ENCODE assay signal across 21 cellular contexts in the genomic region with DNA sequence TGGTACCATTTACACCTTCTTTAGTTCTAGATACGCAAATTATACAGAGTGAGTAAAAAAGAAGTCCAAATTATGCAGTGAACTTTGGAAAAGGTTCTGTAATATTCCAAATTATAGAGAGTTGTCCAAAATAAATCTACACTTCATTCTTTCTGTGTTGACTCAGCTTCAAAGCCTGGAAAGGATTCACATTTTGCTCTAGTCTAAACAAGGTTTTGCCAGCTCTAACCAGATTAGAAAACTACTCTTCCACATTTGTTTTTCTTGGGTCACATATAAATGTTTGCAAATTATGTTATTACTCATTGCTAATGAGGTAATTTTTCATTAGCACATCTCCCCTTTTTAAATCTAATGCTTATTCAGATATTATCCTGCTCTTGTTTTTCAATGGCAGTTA.
DNase-seq lines count a peak whose midpoint lies in the region; ATAC-seq and TF ChIP-seq lines count a peak whose summit lies in the region.
"Had no signal": no experiment of that assay in that cellular context is flagged by ENCODE, and none has a peak within 500 bp of the region (broad histone marks: within the 10 kb centered on the region; RNA-seq: fewer than 3 reads in every experiment).

No MANE protein-coding gene starts in this region.

- DNase-seq in AG20443 (ENCODE audit: low spot score): peak; percentile 6
- DNase-seq in adipocyte (ENCODE audit: low read depth): peak; percentile 29
- peak; percentile 6 to 39 for DNase-seq in fibroblast of lung (ENCODE audit: low read depth in 2 of 2)
- no peak for DNase-seq in smooth muscle cell (lab: John Stamatoyannopoulos, UW; ENCODE audit: unreplicated experiment)
- DNase-seq in esophagus muscularis mucosa (ENCODE audit: extremely low spot score): no peak
- no peak for DNase-seq in stimulated activated naive CD8-positive, alpha-beta T cell treated with anti-CD3 and anti-CD28 coated beads, Interleukin-15, amount 100 ng/mL, for 72 hours
- no peak for DNase-seq in DMS 273 treated with DMSO at 0.1 percent for 48 hours (lab: John Stamatoyannopoulos, UW)
- DNase-seq in LoVo (ENCODE audit: low spot score): no peak
- DNase-seq: Caco-2; CD4-positive, alpha-beta memory T cell; DMS153; MG63; NCI-H1092; NCI-H1436 treated with DMSO at 0.1 percent for 48 hours; NCI-H1930; SIG-M5; SK-N-SH had no signal

- H3K4me2 ChIP-seq in fibroblast of lung (ENCODE audit: extremely low read depth, insufficient read depth, low read length) (no peak overlapping the region), smooth muscle cell (peak overlapping the region; percentile 21)
- H3K4me2 ChIP-seq: A549, BLaER1, SK-N-SH had no signal

- peaks cover 4 to 13% of the 10 kb centered on the region in 2 donors for H3K9me3 Mint-ChIP-seq in stimulated activated naive CD8-positive, alpha-beta T cell treated with anti-CD3 and anti-CD28 coated beads, Interleukin-15, amount 100 ng/mL, for 72 hours
- H3K9me3 Mint-ChIP-seq: IgD-negative memory B cell had no signal

- H3K4me1 ChIP-seq in adipocyte (ENCODE audit: control insufficient read depth, insufficient read depth, low read length): peaks cover 6% of the 10 kb centered on the region
- no peaks in the 10 kb centered on the region for H3K4me1 ChIP-seq in fibroblast of lung (ENCODE audit: control insufficient read depth, extremely low read depth, insufficient read depth, low read length)
- no peaks in the 10 kb centered on the region for H3K4me1 ChIP-seq in smooth muscle cell (ENCODE audit: low read depth)
- no peaks in the 10 kb centered on the region for H3K4me1 ChIP-seq in esophagus muscularis mucosa
- H3K4me1 ChIP-seq: A549, BLaER1, Caco-2 had no signal

- H3F3A ChIP-seq in smooth muscle cell (ENCODE audit: low read depth): no peaks in the 10 kb centered on the region

- H2AFZ ChIP-seq in fibroblast of lung (ENCODE audit: low read length) (no peak overlapping the region), smooth muscle cell (ENCODE audit: low read depth) (no peak overlapping the region)

- TF ChIP-seq CTCF in fibroblast of lung (conservative IDR thresholded peaks at IDR 0.05 in 1 of 2, IDR thresholded peaks at IDR 0.05 in 1 of 2; ENCODE audit: low read depth in 1 of 2, low read length in 2 of 2) (no peak), smooth muscle cell (IDR thresholded peaks at IDR 0.05; ENCODE audit: borderline replicate concordance, insufficient read depth, poor library complexity, severe bottlenecking) (no peak), esophagus muscularis mucosa (IDR thresholded peaks at IDR 0.05) (no peak)

- H3K79me2 ChIP-seq in fibroblast of lung (ENCODE audit: control insufficient read depth, insufficient read depth, low read length): no peaks in the 10 kb centered on the region
- no peaks in the 10 kb centered on the region for H3K79me2 ChIP-seq in smooth muscle cell (ENCODE audit: low read depth)

- H3K4me1 Mint-ChIP-seq in stimulated activated naive CD8-positive, alpha-beta T cell treated with anti-CD3 and anti-CD28 coated beads, Interleukin-15, amount 100 ng/mL, for 72 hours: no peaks in the 10 kb centered on the region
- H3K4me1 Mint-ChIP-seq: CD4-positive, alpha-beta memory T cell; IgD-negative memory B cell had no signal

- WGBS in smooth muscle cell (ENCODE audit: low lambda C conversion rate): 93% methylated on average over 1 of the region's 1 CpG
- 75% methylated on average over 1 of the region's 1 CpG for WGBS in esophagus muscularis mucosa

- H3K9ac ChIP-seq in adipocyte (ENCODE audit: low read length) (no peak overlapping the region), fibroblast of lung (ENCODE audit: insufficient read depth, low read length) (no peak overlapping the region), smooth muscle cell (ENCODE audit: low read depth) (no peak overlapping the region)
- H3K9ac ChIP-seq: BLaER1, SK-N-SH had no signal

- no peak for TF ChIP-seq EP300 in esophagus muscularis mucosa (IDR thresholded peaks at IDR 0.05)

- no peak overlapping the region for H3K4me3 Mint-ChIP-seq in stimulated activated naive CD8-positive, alpha-beta T cell treated with anti-CD3 and anti-CD28 coated beads, Interleukin-15, amount 100 ng/mL, for 72 hours
- H3K4me3 Mint-ChIP-seq: CD4-positive, alpha-beta memory T cell; IgD-negative memory B cell had no signal

- no peak overlapping the region for H3K27ac Mint-ChIP-seq in stimulated activated naive CD8-positive, alpha-beta T cell treated with anti-CD3 and anti-CD28 coated beads, Interleukin-15, amount 100 ng/mL, for 72 hours
- H3K27ac Mint-ChIP-seq: CD4-positive, alpha-beta memory T cell; IgD-negative memory B cell had no signal

- H3K27ac ChIP-seq in fibroblast of lung (ENCODE audit: insufficient read depth, low read length): no peak overlapping the region
- H3K27ac ChIP-seq in smooth muscle cell (ENCODE audit: low read depth): peak overlapping the region; percentile 9
- no peak overlapping the region for H3K27ac ChIP-seq in esophagus muscularis mucosa (replicated peaks in 1 of 4)
- H3K27ac ChIP-seq: A549, BLaER1 had no signal

- no peak for ATAC-seq in stimulated activated naive CD8-positive, alpha-beta T cell treated with anti-CD3 and anti-CD28 coated beads, Interleukin-15, amount 100 ng/mL, for 72 hours
- ATAC-seq: A549, Panc1 had no signal

- no peak for TF ChIP-seq POLR2A in esophagus muscularis mucosa (IDR thresholded peaks at IDR 0.05; ENCODE audit: low read depth)

- intact Hi-C loops in esophagus muscularis mucosa (cut with DNase I): no loop called here

- no peaks in the 10 kb centered on the region for H3K27me3 Mint-ChIP-seq in stimulated activated naive CD8-positive, alpha-beta T cell treated with anti-CD3 and anti-CD28 coated beads, Interleukin-15, amount 100 ng/mL, for 72 hours
- H3K27me3 Mint-ChIP-seq: CD4-positive, alpha-beta memory T cell; IgD-negative memory B cell had no signal

- no peaks in the 10 kb centered on the region for H3K9me3 ChIP-seq in adipocyte (ENCODE audit: control insufficient read depth, low read length)
- H3K9me3 ChIP-seq in fibroblast of lung (ENCODE audit: control insufficient read depth, insufficient read depth, low read depth, low read length): no peaks in the 10 kb centered on the region
- no peaks in the 10 kb centered on the region for H3K9me3 ChIP-seq in smooth muscle cell (replicated peaks; ENCODE audit: low read depth)
- H3K9me3 ChIP-seq in esophagus muscularis mucosa: no peaks in the 10 kb centered on the region
- H3K9me3 ChIP-seq: A549, BLaER1, Caco-2, MG63, SK-N-SH had no signal

- H4K20me1 ChIP-seq in fibroblast of lung (ENCODE audit: control insufficient read depth, extremely low read depth, insufficient read depth, low read length): no peaks in the 10 kb centered on the region
- no peaks in the 10 kb centered on the region for H4K20me1 ChIP-seq in smooth muscle cell (ENCODE audit: low read depth)
- H4K20me1 ChIP-seq: BLaER1 had no signal

- H3K27me3 ChIP-seq in adipocyte (replicated peaks; ENCODE audit: control insufficient read depth, insufficient read depth, low read length) (no peaks in the 10 kb centered on the region), fibroblast of lung (ENCODE audit: control insufficient read depth, insufficient read depth, low read length) (no peaks in the 10 kb centered on the region), smooth muscle cell (ENCODE audit: low read depth) (no peaks in the 10 kb centered on the region), esophagus muscularis mucosa (peaks cover 0 to 13% (median 0%) of the 10 kb centered on the region in 4 donors)
- H3K27me3 ChIP-seq: BLaER1, MG63 had no signal

- H3K36me3 ChIP-seq in adipocyte (ENCODE audit: control insufficient read depth, insufficient read depth, low read length, severe bottlenecking) (no peaks in the 10 kb centered on the region), fibroblast of lung (ENCODE audit: control insufficient read depth, insufficient read depth, low read length) (no peaks in the 10 kb centered on the region), smooth muscle cell (ENCODE audit: low read depth) (no peaks in the 10 kb centered on the region), esophagus muscularis mucosa (no peaks in the 10 kb centered on the region)
- H3K36me3 ChIP-seq: BLaER1, MG63 had no signal

- H3K4me3 ChIP-seq in adipocyte (ENCODE audit: low read length): no peak overlapping the region
- H3K4me3 ChIP-seq in fibroblast of lung (replicated peaks in 1 of 4; ENCODE audit: control extremely low read depth in 1 of 4, insufficient read depth in 1 of 4, low read depth in 3 of 4, low read length in 4 of 4): no peak overlapping the region
- H3K4me3 ChIP-seq in smooth muscle cell: no peak overlapping the region
- H3K4me3 ChIP-seq in esophagus muscularis mucosa: no peak overlapping the region
- H3K4me3 ChIP-seq: A549, BLaER1, MG63 had no signal

Comparison
In these comparisons a context has a peak if more than half of its experiments do, and no peak if none do; other contexts are left out.
1. DNase-seq: peak in AG20443 (single experiment), adipocyte (single experiment) and fibroblast of lung (2 of 2); none in smooth muscle cell (single experiment), esophagus muscularis mucosa (single experiment), stimulated activated naive CD8-positive, alpha-beta T cell treated with anti-CD3 and anti-CD28 coated beads, Interleukin-15, amount 100 ng/mL, for 72 hours (0 of 2), DMS 273 treated with DMSO at 0.1 percent for 48 hours (single experiment) and LoVo (single experiment).